ENCODE assay signal across 31 cellular contexts in the genomic region with DNA sequence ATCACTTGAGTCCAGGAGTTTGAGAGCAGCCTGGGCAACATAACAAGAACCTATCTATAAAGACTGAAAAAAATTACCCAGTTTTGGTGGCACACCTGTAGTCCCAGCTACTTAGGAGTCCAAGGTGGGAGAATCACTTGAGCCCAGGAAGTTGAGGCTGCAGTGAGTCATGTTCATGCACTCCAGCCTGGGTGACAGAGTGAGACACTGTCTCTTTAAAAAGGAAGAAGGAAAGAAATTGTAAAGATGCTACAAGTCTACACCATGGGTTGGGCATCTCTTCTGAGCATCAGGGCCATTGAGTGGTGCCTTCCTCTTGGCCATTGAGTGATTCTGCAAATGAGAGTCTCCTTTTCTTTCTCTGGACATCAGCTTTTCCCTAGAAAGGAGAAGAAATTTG.
"Had no signal": no experiment of that assay in that cellular context is flagged by ENCODE, and none has a peak within 500 bp of the region (broad histone marks: within the 10 kb centered on the region; RNA-seq: fewer than 3 reads in every experiment).

No MANE protein-coding gene starts in this region.

- H3K27ac Mint-ChIP-seq: mesothelial cell of epicardium; naive B cell; natural killer cell treated with Interleukin-12 subunit alpha and Interleukin-12 subunit beta and Interleukin-15 and Interleukin-18, amount 100 ng/mL, for 72 hours had no signal

- H3K9me3 Mint-ChIP-seq: mesothelial cell of epicardium; naive B cell; natural killer cell treated with Interleukin-12 subunit alpha and Interleukin-12 subunit beta and Interleukin-15 and Interleukin-18, amount 100 ng/mL, for 72 hours; neural crest cell; stimulated activated naive CD8-positive, alpha-beta T cell treated with anti-CD3 and anti-CD28 coated beads, Interleukin-15, amount 100 ng/mL, for 72 hours had no signal

- H3K27ac ChIP-seq: coronary artery, esophagus squamous epithelium, neutrophil, pancreas, right lobe of liver, suprapubic skin, transverse colon, upper lobe of right lung, vagina had no signal

- H3K9me3 ChIP-seq: esophagus squamous epithelium, mucosa of descending colon, neutrophil, pancreas, right lobe of liver, suprapubic skin, transverse colon, upper lobe of right lung, vagina had no signal

- H3K4me1 ChIP-seq: pancreas, right lobe of liver, suprapubic skin, upper lobe of right lung, vagina had no signal

- H3K27me3 ChIP-seq: esophagus squamous epithelium, neutrophil, pancreas, right lobe of liver, suprapubic skin, transverse colon, upper lobe of right lung, vagina had no signal

- H3K4me2 ChIP-seq: smooth muscle cell had no signal

- DNase-seq: dermis blood vessel endothelial cell; effector memory CD4-positive, alpha-beta T cell; erythroblast; esophagus squamous epithelium; hippocampal formation; kidney glomerular epithelial cell; mesenchymal stem cell; mucosa of descending colon; naive B cell; pancreas; stimulated activated CD4-positive, alpha-beta T cell treated with anti-CD3 and anti-CD28 coated beads, Interleukin-12 subunit alpha, Interleukin-12 subunit beta, amount 100 ng/mL, for 4 hours; stimulated activated CD4-positive, alpha-beta T cell treated with anti-CD3 and anti-CD28 coated beads, Interleukin-1b, Interleukin-23, amount 100 ng/mL, for 48 hours; stimulated activated CD4-positive, alpha-beta T cell treated with anti-CD3 and anti-CD28 coated beads, Interleukin-4, amount 100 ng/mL, for 1 hour; stimulated activated CD8-positive, alpha-beta memory T cell treated with anti-CD3 and anti-CD28 coated beads, Interleukin-4, amount 100 ng/mL, for 48 hours; stimulated activated naive CD4-positive, alpha-beta T cell; stimulated activated naive CD8-positive, alpha-beta T cell treated with anti-CD3 and anti-CD28 coated beads, Interleukin-15, amount 100 ng/mL, for 72 hours; transverse colon; upper lobe of right lung had no signal

- ATAC-seq: mucosa of descending colon; natural killer cell treated with Interleukin-12 subunit alpha and Interleukin-12 subunit beta and Interleukin-15 and Interleukin-18, amount 100 ng/mL, for 72 hours; pancreas; right lobe of liver; stimulated activated naive CD8-positive, alpha-beta T cell treated with anti-CD3 and anti-CD28 coated beads, Interleukin-15, amount 100 ng/mL, for 72 hours; upper lobe of right lung had no signal

- FAIRE-seq: endothelial cell of umbilical vein, frontal cortex, islet of Langerhans, pancreas had no signal

- H3K4me3 Mint-ChIP-seq: mesothelial cell of epicardium; naive B cell; natural killer cell treated with Interleukin-12 subunit alpha and Interleukin-12 subunit beta and Interleukin-15 and Interleukin-18, amount 100 ng/mL, for 72 hours; neural crest cell; stimulated activated naive CD8-positive, alpha-beta T cell treated with anti-CD3 and anti-CD28 coated beads, Interleukin-15, amount 100 ng/mL, for 72 hours had no signal

- H3K36me3 Mint-ChIP-seq: mesothelial cell of epicardium; naive B cell; natural killer cell treated with Interleukin-12 subunit alpha and Interleukin-12 subunit beta and Interleukin-15 and Interleukin-18, amount 100 ng/mL, for 72 hours had no signal

- H3K36me3 ChIP-seq: esophagus squamous epithelium, neutrophil, pancreas, right lobe of liver, suprapubic skin, transverse colon, upper lobe of right lung, vagina had no signal

- H3K4me3 ChIP-seq: coronary artery, esophagus squamous epithelium, lung, mucosa of descending colon, pancreas, right lobe of liver, smooth muscle cell, suprapubic skin, transverse colon, upper lobe of right lung, vagina had no signal
